8 cellular contexts compared by ENCODE assay signal in the genomic region with DNA sequence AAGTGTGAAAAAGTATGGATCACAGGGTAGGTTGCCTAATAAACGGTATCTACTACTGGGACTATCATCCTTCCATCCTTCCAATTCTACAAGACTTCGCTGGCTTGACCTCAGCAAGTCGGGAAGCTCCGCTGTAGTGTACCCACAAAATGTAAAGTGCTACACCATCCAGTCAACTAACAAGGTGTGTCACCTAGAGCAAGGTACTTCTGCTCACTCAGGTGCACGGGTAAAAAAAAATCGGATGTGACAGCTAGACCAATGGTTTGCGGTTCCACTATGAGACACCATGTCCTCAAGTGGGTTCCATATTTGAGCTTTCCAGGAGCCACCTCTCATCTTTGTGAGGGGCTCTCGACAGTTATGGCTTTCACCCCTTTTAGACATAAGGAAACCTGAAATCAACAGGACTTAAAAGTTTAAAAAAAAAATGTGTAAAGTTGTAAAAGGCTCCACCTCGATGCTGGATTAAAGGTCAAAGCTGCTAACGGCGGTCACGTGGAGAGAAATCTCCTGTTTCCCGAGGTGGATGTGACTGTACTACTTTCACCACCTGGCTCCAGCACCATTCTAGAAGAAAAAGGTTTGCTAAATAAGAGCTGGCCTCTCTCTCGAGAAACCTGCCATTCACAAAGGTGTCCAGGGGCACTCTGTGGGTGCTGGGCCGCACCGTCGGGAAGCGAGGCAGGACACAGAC. TPM values are rescaled to one million over a fixed set of nuclear protein-coding genes. Genes with fewer than 3 reads are reported as not detected.
DNase-seq lines count a peak whose midpoint lies in the region; ATAC-seq, FAIRE-seq and TF ChIP-seq lines count a peak whose summit lies in the region.

No MANE protein-coding gene starts in this region.

- peaks cover 63% of the 10 kb centered on the region for H3K4me1 ChIP-seq in DND-41 (ENCODE audit: insufficient read depth, low read length)
- peaks cover 35% of the 10 kb centered on the region for H3K4me1 ChIP-seq in mucosa of descending colon (ENCODE audit: low read depth)

- no peaks in the 10 kb centered on the region for H3K27me3 Mint-ChIP-seq in IgD-negative memory B cell
- no peaks in the 10 kb centered on the region for H3K27me3 Mint-ChIP-seq in MCF 10A (ENCODE audit: insufficient read depth, unreplicated experiment)

- H3K27ac Mint-ChIP-seq in IgD-negative memory B cell (peak overlapping the region; percentile 80 to 95 (median 88)), MCF 10A (ENCODE audit: low read depth, unreplicated experiment) (peak overlapping the region; percentile 78)

- H3K36me3 Mint-ChIP-seq in IgD-negative memory B cell (peaks cover 4% of the 10 kb centered on the region), MCF 10A (ENCODE audit: insufficient read depth, unreplicated experiment) (peaks cover 86% of the 10 kb centered on the region)

- H3K79me2 ChIP-seq in DND-41 (ENCODE audit: insufficient read depth, low read length) = peaks cover 75% of the 10 kb centered on the region

- H3K9me3 ChIP-seq in DND-41 (ENCODE audit: insufficient read depth, low read length, severe bottlenecking) (no peaks in the 10 kb centered on the region), mucosa of descending colon (no peaks in the 10 kb centered on the region)

- H3K9me3 Mint-ChIP-seq in IgD-negative memory B cell = no peaks in the 10 kb centered on the region
- H3K9me3 Mint-ChIP-seq in MCF 10A (ENCODE audit: unreplicated experiment) = no peaks in the 10 kb centered on the region

- FAIRE-seq in GM12892 (lab: Jason Lieb, UNC) = no peak

- peak overlapping the region; percentile 86 for H2AFZ ChIP-seq in DND-41 (ENCODE audit: low read depth, low read length)

- peaks cover 29% of the 10 kb centered on the region; the same call in 1 of the 2 replicates for H4K20me1 ChIP-seq in DND-41 (ENCODE audit: insufficient read depth, low read length)

- H3K4me3 Mint-ChIP-seq in IgD-negative memory B cell = peak overlapping the region; percentile 89 to 98 (median 97)
- peak overlapping the region; percentile 90 for H3K4me3 Mint-ChIP-seq in MCF 10A (ENCODE audit: unreplicated experiment)

- peak overlapping the region; percentile 50 to 77 for H3K4me3 ChIP-seq in DND-41 (ENCODE audit: low read depth in 1 of 2, low read length in 2 of 2)
- H3K4me3 ChIP-seq in mucosa of descending colon = peak overlapping the region; percentile 46

- ATAC-seq in DND-41 (ENCODE audit: insufficient read depth, low read depth) = no peak
- ATAC-seq in mucosa of descending colon = peak; percentile 52
- ATAC-seq in GM18873 (IDR thresholded peaks at IDR 0.05; ENCODE audit: low FRiP score, unreplicated experiment) = no peak
- ATAC-seq in GM19351 (IDR thresholded peaks at IDR 0.05; ENCODE audit: unreplicated experiment) = no peak

- BruUV-seq in MCF 10A (replicated peaks; lab: Mats Ljungman, UMichigan) = no TSS peak

- peak overlapping the region; percentile 95 for H3K27ac ChIP-seq in DND-41 (ENCODE audit: low read length)

- H3K4me1 Mint-ChIP-seq in IgD-negative memory B cell (peaks cover 29 to 45% (median 38%) of the 10 kb centered on the region in 3 donors), MCF 10A (ENCODE audit: insufficient read depth, unreplicated experiment) (peaks cover 40% of the 10 kb centered on the region)

- no peaks in the 10 kb centered on the region for H3K27me3 ChIP-seq in DND-41 (ENCODE audit: insufficient read depth, low read length, poor library complexity)

- POLR2A ChIA-PET in MCF 10A (lab: Yijun Ruan, JAX) = interaction anchor here (0.7 to 5.6 kb wide), 30 partner anchors 8 to 1325 kb away, joined by 3 to 107 read pairs (median 6); partner anchors contain the start of genes NELFCD, PRELID3B, STX16 and TUBB1

- TF ChIP-seq POLR2A in GM12892 (IDR thresholded peaks at IDR 0.05; ENCODE audit: low read depth, low read length) = no peak

- peak; percentile 15 for DNase-seq in DND-41
- DNase-seq in MCF 10A (ENCODE audit: unreplicated experiment) = no peak
- peak in 1 of 3 donors; percentile 64 for DNase-seq in mucosa of descending colon
- no peak for DNase-seq in posterior cingulate gyrus
- no peak for DNase-seq in GM12892 (ENCODE audit: insufficient read length)

- no peak for TF ChIP-seq CTCF in DND-41 (IDR thresholded peaks at IDR 0.05; ENCODE audit: borderline replicate concordance, extremely low read depth, low read length, poor library complexity, severe bottlenecking)
- no peak for TF ChIP-seq CTCF in MCF 10A (IDR thresholded peaks at IDR 0.05; ENCODE audit: unreplicated experiment)
- TF ChIP-seq CTCF in mucosa of descending colon (IDR thresholded peaks at IDR 0.05) = no peak

- H3K36me3 ChIP-seq in DND-41 (ENCODE audit: insufficient read depth, low read length) (peaks cover 77% of the 10 kb centered on the region), mucosa of descending colon (ENCODE audit: low read depth) (peaks cover 7% of the 10 kb centered on the region)

- CTCF ChIA-PET in MCF 10A (lab: Yijun Ruan, JAX) = interaction anchor here (0.7 to 2.0 kb wide), 10 partner anchors 10 to 236 kb away, joined by 3 to 19 read pairs (median 4); partner anchors contain the start of gene TUBB1

- H3K9ac ChIP-seq in DND-41 (ENCODE audit: low read depth, low read length) = peak overlapping the region; percentile 91

- peak overlapping the region; percentile 88 for H3K4me2 ChIP-seq in DND-41 (ENCODE audit: insufficient read depth, low read length)

- intact Hi-C loops in MCF 10A (cut with micrococcal nuclease) = loop anchor here (1.0 kb wide), 1 partner anchor 142 kb away; no protein-coding TSS in a partner anchor
- intact Hi-C loops in mucosa of descending colon (cut with DNase I, micrococcal nuclease) = no loop called here
- intact Hi-C loops in posterior cingulate gyrus (cut with DNase I) = loop anchor here (1.0 to 5.0 kb wide), 2 partner anchors 11 to 49 kb away; partner anchors contain the start of genes NELFCD and PRELID3B

RNA-seq across cellular contexts. Expression of gene ATP5F1E, which starts 0.7 kb away (rescaled TPM):
- polyA plus RNA-seq in IgD-negative memory B cell = 103 TPM
- total RNA-seq in MCF 10A (2022) = 65.2 and 69.7 TPM in 2 replicates
- total RNA-seq in mucosa of descending colon = 10 to 100 TPM; 65.4 to 76.1 (median 71.3) TPM
- polyA plus RNA-seq in GM12892 (2012; ENCODE audit: missing spikeins) = 81.7 TPM

RNA-seq across cellular contexts. Expression of gene PRELID3B, which starts 11.1 kb away (rescaled TPM):
- polyA plus RNA-seq in IgD-negative memory B cell = 36.5 TPM
- total RNA-seq in MCF 10A (2022) = 180 and 197 TPM in 2 replicates
- 100 to 1,000 TPM in 2 of 3 donors, 10 to 100 TPM in 1; 82.3 to 142 (median 121) TPM for total RNA-seq in mucosa of descending colon
- polyA plus RNA-seq in GM12892 (2012; ENCODE audit: missing spikeins) = 83.4 TPM

RNA-seq across cellular contexts. Expression of gene TUBB1, which starts 12.2 kb away (rescaled TPM):
- 7.8 TPM for polyA plus RNA-seq in IgD-negative memory B cell
- total RNA-seq in MCF 10A (2022) (not detected in 2 replicates), mucosa of descending colon (not detected)
- polyA plus RNA-seq in GM12892 (2012; ENCODE audit: missing spikeins) = 0.66 TPM

RNA-seq across cellular contexts. Expression of gene CTSZ, which starts 24.4 kb away (rescaled TPM):
- 34.7 TPM for polyA plus RNA-seq in IgD-negative memory B cell
- total RNA-seq in MCF 10A (2022) (96.6 and 103 TPM in 2 replicates), mucosa of descending colon (100 to 1,000 TPM; 269 to 272 (median 271) TPM)
- polyA plus RNA-seq in GM12892 (2012; ENCODE audit: missing spikeins) = 109 TPM

RNA-seq across cellular contexts. Expression of gene NELFCD, which starts 50.4 kb away (rescaled TPM):
- polyA plus RNA-seq in IgD-negative memory B cell = 79.6 TPM
- total RNA-seq in MCF 10A (2022) (59.6 and 79.8 TPM in 2 replicates), mucosa of descending colon (10 to 100 TPM; 47.9 to 51.7 (median 50.0) TPM)
- polyA plus RNA-seq in GM12892 (2012; ENCODE audit: missing spikeins) = 51.1 TPM

Comparison
In these comparisons a context has a peak if more than half of its experiments do, and no peak if none do; other contexts are left out.
1. intact Hi-C loops: an anchor here in MCF 10A (1.0 kb wide) and posterior cingulate gyrus (1.0 to 5.0 kb wide); none called in mucosa of descending colon.